In the genomic region with DNA sequence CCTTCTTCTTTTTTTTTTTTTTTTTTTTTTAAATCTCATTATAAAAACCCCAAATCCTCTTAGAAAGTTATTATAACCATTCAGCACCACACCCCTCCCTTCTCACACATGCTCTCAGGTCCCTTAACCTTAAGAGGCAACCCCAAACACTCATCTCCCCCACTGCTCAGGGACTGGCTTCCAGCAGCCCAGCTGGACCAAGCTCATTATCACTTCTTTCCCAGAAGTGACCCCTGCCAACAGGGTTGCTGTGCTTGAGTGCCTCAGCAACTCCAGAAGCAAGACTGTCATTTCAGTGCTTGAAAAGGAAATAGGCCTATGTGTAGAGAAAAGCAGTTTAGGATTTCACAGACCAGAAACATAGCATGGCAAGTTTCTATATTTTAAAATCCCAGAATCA, we compare ENCODE assay signal across 22 cellular contexts.
DNase-seq lines count a peak whose midpoint lies in the region; ATAC-seq, FAIRE-seq and TF ChIP-seq lines count a peak whose summit lies in the region.
"Had no signal": no experiment of that assay in that cellular context is flagged by ENCODE, and none has a peak within 500 bp of the region (broad histone marks: within the 10 kb centered on the region; RNA-seq: fewer than 3 reads in every experiment).

No MANE protein-coding gene starts in this region.

- peaks cover 17% of the 10 kb centered on the region for H3F3A ChIP-seq in neural progenitor cell (ENCODE audit: low read depth)

- H3K9ac ChIP-seq in neural progenitor cell, result no peak overlapping the region
- H3K9ac ChIP-seq: SK-N-SH had no signal

- H3K36me3 ChIP-seq in neural progenitor cell, result no peaks in the 10 kb centered on the region
- H3K36me3 ChIP-seq: MG63, Peyer's patch had no signal

- H3K27me3 Mint-ChIP-seq in neural progenitor cell (ENCODE audit: insufficient read depth, low read depth), result peaks cover 10% of the 10 kb centered on the region

- intact Hi-C loops in left ventricle myocardium superior (cut with micrococcal nuclease), result no loop called here

- H3K4me2 ChIP-seq in neural progenitor cell, result no peak overlapping the region
- H3K4me2 ChIP-seq: SK-N-SH had no signal

- no peak for FAIRE-seq in HTR-8/SVneo (lab: Jason Lieb, UNC)

- no peak overlapping the region for H3K4me3 Mint-ChIP-seq in neural progenitor cell
- H3K4me3 Mint-ChIP-seq: CD14-positive monocyte, H9 had no signal

- H3K27me3 ChIP-seq in neural progenitor cell, result peaks cover 12% of the 10 kb centered on the region
- H3K27me3 ChIP-seq: MG63, Peyer's patch had no signal

- H3K79me2 ChIP-seq in neural progenitor cell (ENCODE audit: low read depth), result no peaks in the 10 kb centered on the region

- no peak overlapping the region for H3K4me3 ChIP-seq in neural progenitor cell
- H3K4me3 ChIP-seq: MG63, Peyer's patch had no signal

- H3K4me1 Mint-ChIP-seq in neural progenitor cell, result peaks cover 56% of the 10 kb centered on the region

- H4K20me1 ChIP-seq in neural progenitor cell (ENCODE audit: low read depth), result no peaks in the 10 kb centered on the region

- peaks cover 20% of the 10 kb centered on the region for H3K4me1 ChIP-seq in neural progenitor cell

- H2AFZ ChIP-seq in neural progenitor cell (replicated peaks), result no peak overlapping the region

- H3K27ac ChIP-seq in neural progenitor cell, result no peak overlapping the region
- H3K27ac ChIP-seq: 22Rv1, Peyer's patch had no signal

- peak overlapping the region; percentile 94 for H3K27ac Mint-ChIP-seq in neural progenitor cell

- peaks cover 14% of the 10 kb centered on the region for H3K36me3 Mint-ChIP-seq in neural progenitor cell
- H3K36me3 Mint-ChIP-seq: CD14-positive monocyte had no signal

- peak; percentile 77 for ATAC-seq in left ventricle myocardium superior

- no peak for TF ChIP-seq CTCF in neural progenitor cell (IDR thresholded peaks at IDR 0.05)

- peaks cover 16% of the 10 kb centered on the region for H3K9me3 Mint-ChIP-seq in neural progenitor cell

- DNase-seq in DMS 273 (lab: John Stamatoyannopoulos, UW; ENCODE audit: unreplicated experiment) (peak; percentile 2), DMS 273 treated with DMSO at 0.1 percent for 48 hours (lab: John Stamatoyannopoulos, UW) (no peak), OCI-M1 (lab: John Stamatoyannopoulos, UW) (peak; percentile 12), left ventricle myocardium superior (peak; percentile 43), neural progenitor cell (ENCODE audit: low spot score) (no peak), SIG-M5 treated with dmso at 0.1 percent for 504 hours (lab: John Stamatoyannopoulos, UW; ENCODE audit: unreplicated experiment) (no peak), HTR-8/SVneo (ENCODE audit: insufficient read length, low spot score) (no peak)
- no peak for DNase-seq in effector CD4-positive, alpha-beta T cell
- DNase-seq: AML-193, GDM1, H9, Kasumi-1, MG63, NCI-H1092, NCI-H146, NCI-H2081, NCI-H774, Peyer's patch, SHP77, SK-N-SH had no signal

- no peaks in the 10 kb centered on the region for H3K9me3 ChIP-seq in neural progenitor cell (ENCODE audit: low read depth)
- H3K9me3 ChIP-seq: MG63, Peyer's patch, SK-N-SH had no signal

Comparison
In these comparisons a context has a peak if more than half of its experiments do, and no peak if none do; other contexts are left out.
1. DNase-seq: peak in DMS 273 (single experiment), OCI-M1 (single experiment) and left ventricle myocardium superior (single experiment); none in DMS 273 treated with DMSO at 0.1 percent for 48 hours (single experiment), neural progenitor cell (single experiment), effector CD4-positive, alpha-beta T cell (single experiment), SIG-M5 treated with dmso at 0.1 percent for 504 hours (single experiment) and HTR-8/SVneo (single experiment).